ENCODE assay signal across 9 cellular contexts in the genomic region with DNA sequence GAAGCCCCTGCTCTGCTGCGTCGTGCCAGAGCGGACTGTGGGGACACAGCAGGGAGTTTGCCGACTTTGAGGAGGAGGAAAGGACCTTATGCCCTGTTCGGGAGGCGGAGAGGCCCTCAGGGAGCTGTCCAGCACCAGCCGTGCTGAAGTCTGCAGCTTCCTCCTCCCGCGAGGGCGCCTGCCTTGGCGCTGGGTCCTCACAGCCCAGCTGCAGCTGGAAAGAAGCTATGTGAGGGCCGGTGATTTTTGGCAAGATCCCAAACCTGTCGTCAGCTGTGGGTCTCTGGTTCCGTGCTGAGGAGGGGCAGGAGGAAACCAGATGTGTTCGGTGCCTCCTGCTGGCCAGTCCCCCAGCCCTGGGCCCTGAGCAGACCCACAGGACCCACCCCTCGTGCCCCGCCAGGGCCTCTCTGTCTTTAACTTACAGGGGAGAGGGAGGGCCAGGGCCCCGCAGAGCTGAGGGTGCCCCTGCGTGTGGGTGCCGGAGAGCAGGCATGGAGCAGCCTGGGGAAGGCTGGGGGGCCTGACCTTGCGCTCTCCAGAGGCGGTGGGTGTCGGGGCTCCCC. TPM values are rescaled to one million over a fixed set of nuclear protein-coding genes. Genes with fewer than 3 reads are reported as not detected.
DNase-seq lines count a peak whose midpoint lies in the region; ATAC-seq and TF ChIP-seq lines count a peak whose summit lies in the region.
"Had no signal": no experiment of that assay in that cellular context is flagged by ENCODE, and none has a peak within 500 bp of the region (broad histone marks: within the 10 kb centered on the region; RNA-seq: fewer than 3 reads in every experiment).

No MANE protein-coding gene starts in this region.

- H3K9me3 ChIP-seq in neural progenitor cell (ENCODE audit: low read depth) = no peaks in the 10 kb centered on the region

- DNase-seq in GDM1 (lab: John Stamatoyannopoulos, UW) (peak; percentile 33), MV-4-11 (lab: John Stamatoyannopoulos, UW) (peak; percentile 29), fibroblast of peridontal ligament (ENCODE audit: extremely low read depth) (peak; percentile 45), neural progenitor cell (ENCODE audit: low spot score) (peak; percentile 93), lower leg skin (ENCODE audit: low spot score in 2 of 2) (no peak), DMS114 treated with DMSO at 0.1 percent for 48 hours (lab: John Stamatoyannopoulos, UW; ENCODE audit: unreplicated experiment) (no peak)
- DNase-seq in activated CD8-positive, alpha-beta T cell treated with anti-CD3 and anti-CD28 coated beads, Interleukin-2, amount 10 ng/mL, durations not matched to agents 7 days and 5 days = peak; percentile 69

- TF ChIP-seq CTCF in neural progenitor cell (IDR thresholded peaks at IDR 0.05) (no peak), lower leg skin (IDR thresholded peaks at IDR 0.05) (no peak)

- peak; percentile 44 for ATAC-seq in activated CD8-positive, alpha-beta T cell treated with anti-CD3 and anti-CD28 coated beads, Interleukin-2, amount 10 ng/mL, durations not matched to agents 7 days and 5 days
- no peak for ATAC-seq in GM21526 (IDR thresholded peaks at IDR 0.05; ENCODE audit: low FRiP score, unreplicated experiment)

- H3K4me3 ChIP-seq in neural progenitor cell (no peak overlapping the region), lower leg skin (ENCODE audit: low read depth, poor library complexity, severe bottlenecking) (no peak overlapping the region)

- H2AFZ ChIP-seq in neural progenitor cell (replicated peaks) = no peak overlapping the region

- no peaks in the 10 kb centered on the region for H3K4me1 Mint-ChIP-seq in activated CD8-positive, alpha-beta T cell treated with anti-CD3 and anti-CD28 coated beads, Interleukin-2, amount 10 ng/mL, durations not matched to agents 7 days and 5 days (ENCODE audit: low read depth)
- H3K4me1 Mint-ChIP-seq in neural progenitor cell = peaks cover 12% of the 10 kb centered on the region

- H4K20me1 ChIP-seq in neural progenitor cell (ENCODE audit: low read depth) = peaks cover 89% of the 10 kb centered on the region

- POLR2A ChIA-PET in activated CD8-positive, alpha-beta T cell treated with anti-CD3 and anti-CD28 coated beads, Interleukin-2, amount 10 ng/mL, durations not matched to agents 7 days and 5 days (lab: Charles Lee) = no interaction called here

- intact Hi-C loops in lower leg skin (cut with DNase I; ENCODE audit: low total_unique reads) = no loop called here

- H3K36me3 ChIP-seq in neural progenitor cell = no peaks in the 10 kb centered on the region

- H3K79me2 ChIP-seq in neural progenitor cell (ENCODE audit: low read depth) = no peaks in the 10 kb centered on the region

- no peak overlapping the region for H3K27ac Mint-ChIP-seq in activated CD8-positive, alpha-beta T cell treated with anti-CD3 and anti-CD28 coated beads, Interleukin-2, amount 10 ng/mL, durations not matched to agents 7 days and 5 days
- H3K27ac Mint-ChIP-seq in neural progenitor cell = no peak overlapping the region

- no peak overlapping the region for H3K9ac ChIP-seq in neural progenitor cell
- H3K9ac ChIP-seq: KMS-11 had no signal

- WGBS in lower leg skin, 2 donors = 3 to 16% methylated on average over 14 to 22 of the region's 23 CpGs

- CTCF ChIA-PET in activated CD8-positive, alpha-beta T cell treated with anti-CD3 and anti-CD28 coated beads, Interleukin-2, amount 10 ng/mL, durations not matched to agents 7 days and 5 days (lab: Charles Lee) = no interaction called here

- H3K27me3 Mint-ChIP-seq in activated CD8-positive, alpha-beta T cell treated with anti-CD3 and anti-CD28 coated beads, Interleukin-2, amount 10 ng/mL, durations not matched to agents 7 days and 5 days (ENCODE audit: low read depth) = no peaks in the 10 kb centered on the region
- peaks cover 2% of the 10 kb centered on the region for H3K27me3 Mint-ChIP-seq in neural progenitor cell (ENCODE audit: insufficient read depth, low read depth)

- no peaks in the 10 kb centered on the region for H3K36me3 Mint-ChIP-seq in activated CD8-positive, alpha-beta T cell treated with anti-CD3 and anti-CD28 coated beads, Interleukin-2, amount 10 ng/mL, durations not matched to agents 7 days and 5 days (ENCODE audit: low read depth)
- no peaks in the 10 kb centered on the region for H3K36me3 Mint-ChIP-seq in neural progenitor cell

- no peaks in the 10 kb centered on the region for H3K9me3 Mint-ChIP-seq in activated CD8-positive, alpha-beta T cell treated with anti-CD3 and anti-CD28 coated beads, Interleukin-2, amount 10 ng/mL, durations not matched to agents 7 days and 5 days (ENCODE audit: insufficient read depth)
- no peaks in the 10 kb centered on the region for H3K9me3 Mint-ChIP-seq in neural progenitor cell

- no peak overlapping the region for H3K4me3 Mint-ChIP-seq in activated CD8-positive, alpha-beta T cell treated with anti-CD3 and anti-CD28 coated beads, Interleukin-2, amount 10 ng/mL, durations not matched to agents 7 days and 5 days
- no peak overlapping the region for H3K4me3 Mint-ChIP-seq in neural progenitor cell

- TF ChIP-seq POLR2A in lower leg skin (IDR thresholded peaks at IDR 0.05) = no peak

- H3K27me3 ChIP-seq in neural progenitor cell = no peaks in the 10 kb centered on the region

- H3F3A ChIP-seq in neural progenitor cell (ENCODE audit: low read depth) = no peaks in the 10 kb centered on the region

- no peak overlapping the region for H3K4me2 ChIP-seq in neural progenitor cell
- H3K4me2 ChIP-seq: KMS-11 had no signal

- no peak overlapping the region for H3K27ac ChIP-seq in neural progenitor cell
- H3K27ac ChIP-seq: KMS-11 had no signal

- no peaks in the 10 kb centered on the region for H3K4me1 ChIP-seq in neural progenitor cell

RNA-seq across cellular contexts. Expression of gene BRSK2, which starts 12.0 kb away (rescaled TPM):
- under 1 TPM in 1 of 2 experiments, not detected in 1; 0.39 TPM for total RNA-seq in activated CD8-positive, alpha-beta T cell treated with anti-CD3 and anti-CD28 coated beads, Interleukin-2, amount 10 ng/mL, durations not matched to agents 7 days and 5 days
- 8.2 and 13.8 TPM in 2 replicates for total RNA-seq in neural progenitor cell (ENCODE audit: low replicate concordance)
- total RNA-seq in lower leg skin = under 1 TPM in 2 of 4 donors, not detected in 2; 0.23 to 0.68 TPM

Comparison
In these comparisons a context has a peak if more than half of its experiments do, and no peak if none do; other contexts are left out.
1. DNase-seq: peak in GDM1 (single experiment), MV-4-11 (single experiment), activated CD8-positive, alpha-beta T cell treated with anti-CD3 and anti-CD28 coated beads, Interleukin-2, amount 10 ng/mL, durations not matched to agents 7 days and 5 days (single experiment), fibroblast of peridontal ligament (single experiment) and neural progenitor cell (single experiment); none in lower leg skin (0 of 2) and DMS114 treated with DMSO at 0.1 percent for 48 hours (single experiment).